23 cellular contexts compared by ENCODE assay signal in genomic region chr10:12793106-12793505, GRCh38.
"Had no signal": no experiment of that assay in that cellular context is flagged by ENCODE, and none has a peak within 500 bp of the region (broad histone marks: within the 10 kb centered on the region; RNA-seq: fewer than 3 reads in every experiment).

No MANE protein-coding gene starts in this region.

- H3K36me3 ChIP-seq: MG63, SJSA1 had no signal

- H3K27ac ChIP-seq: SJSA1, SK-N-MC had no signal

- H3K27me3 ChIP-seq: MG63, SJSA1 had no signal

- DNase-seq: IMR-90, Karpas-422, KG1, MG63, NCI-H1092, NCI-H1105 treated with DMSO at 0.1 percent for 48 hours, NCI-H1417 treated with DMSO at 0.1 percent for 48 hours, NCI-H146, NCI-H1694 treated with DMSO at 0.1 percent for 48 hours, NCI-H1930, NCI-H2081, NCI-H2107, NCI-H2227 treated with DMSO at 0.1 percent for 48 hours, NCI-H446, NCI-H510A, NCI-H524 treated with DMSO at 0.1 percent for 48 hours, NCI-H69, NCI-H774, Right ventricle myocardium superior, RPMI8226, SIG-M5 had no signal

- H3K4me3 ChIP-seq: MG63, SJSA1, SK-N-MC had no signal
